Comparison of ENCODE assay signal across 9 cellular contexts in genomic region chr7:5834062-5834790, GRCh38. TPM values are rescaled to one million over a fixed set of nuclear protein-coding genes. Genes with fewer than 3 reads are reported as not detected.
DNase-seq lines count a peak whose midpoint lies in the region; ATAC-seq, FAIRE-seq and TF ChIP-seq lines count a peak whose summit lies in the region.
"Not testable (repeated sequence)": the region's sequence is repeated elsewhere in the genome, so short reads cannot be mapped to it uniquely, and the experiment has no call there.
"Had no signal": no experiment of that assay in that cellular context is flagged by ENCODE, and none has a peak within 500 bp of the region (broad histone marks: within the 10 kb centered on the region; RNA-seq: fewer than 3 reads in every experiment).

No MANE protein-coding gene starts in this region.

- peak overlapping the region; percentile 40 for H3K4me3 Mint-ChIP-seq in CD4-positive, alpha-beta T cell
- not testable (repeated sequence) for H3K4me3 Mint-ChIP-seq in IgD-negative memory B cell; activated CD8-positive, alpha-beta memory T cell treated with anti-CD3 and anti-CD28 coated beads, Interleukin-2, amount 10 ng/mL, durations not matched to agents 7 days and 5 days
- H3K4me3 Mint-ChIP-seq in activated naive CD4-positive, alpha-beta T cell treated with anti-CD3 and anti-CD28 coated beads, Interleukin-2, amount 10 ng/mL, durations not matched to agents 7 days and 5 days, result peak overlapping the region; percentile 10

- peak overlapping the region; percentile 82 for H3K27ac ChIP-seq in CD4-positive, alpha-beta T cell (ENCODE audit: low read depth, low read length)
- H3K27ac ChIP-seq in VCaP, result peak overlapping the region; percentile 41

- peaks cover 63% of the 10 kb centered on the region for H3K4me1 Mint-ChIP-seq in CD4-positive, alpha-beta T cell (ENCODE audit: low read depth)
- H3K4me1 Mint-ChIP-seq in IgD-negative memory B cell, result not testable (repeated sequence)
- peaks cover 23% of the 10 kb centered on the region for H3K4me1 Mint-ChIP-seq in activated CD8-positive, alpha-beta memory T cell treated with anti-CD3 and anti-CD28 coated beads, Interleukin-2, amount 10 ng/mL, durations not matched to agents 7 days and 5 days
- H3K4me1 Mint-ChIP-seq in activated naive CD4-positive, alpha-beta T cell treated with anti-CD3 and anti-CD28 coated beads, Interleukin-2, amount 10 ng/mL, durations not matched to agents 7 days and 5 days, result peaks cover 49% of the 10 kb centered on the region

- H3K9me3 ChIP-seq in CD4-positive, alpha-beta T cell (ENCODE audit: control insufficient read depth, low read length), result not testable (repeated sequence)

- DNase-seq in CD4-positive, alpha-beta T cell, result peak in 9 of 10 experiments; percentile 22 to 54 (median 40)
- not testable (repeated sequence) for DNase-seq in activated CD8-positive, alpha-beta memory T cell treated with anti-CD3 and anti-CD28 coated beads, Interleukin-2, amount 10 ng/mL, durations not matched to agents 7 days and 5 days; bronchial epithelial cell (ENCODE audit: low read depth)
- peak; percentile 43 for DNase-seq in activated naive CD4-positive, alpha-beta T cell treated with anti-CD3 and anti-CD28 coated beads, Interleukin-2, amount 10 ng/mL, durations not matched to agents 7 days and 5 days
- DNase-seq in epithelial cell of esophagus (ENCODE audit: low read depth), result peak; percentile 5
- DNase-seq in stimulated activated naive CD4-positive, alpha-beta T cell (lab: John Stamatoyannopoulos, UW), result peak; percentile 17 to 82 (median 52)

- peak overlapping the region; percentile 87 for H3K27ac Mint-ChIP-seq in CD4-positive, alpha-beta T cell
- peak overlapping the region in 2 of 3 donors; percentile 23 to 47 for H3K27ac Mint-ChIP-seq in IgD-negative memory B cell
- H3K27ac Mint-ChIP-seq in activated CD8-positive, alpha-beta memory T cell treated with anti-CD3 and anti-CD28 coated beads, Interleukin-2, amount 10 ng/mL, durations not matched to agents 7 days and 5 days, result peak overlapping the region; percentile 23
- H3K27ac Mint-ChIP-seq in activated naive CD4-positive, alpha-beta T cell treated with anti-CD3 and anti-CD28 coated beads, Interleukin-2, amount 10 ng/mL, durations not matched to agents 7 days and 5 days, result peak overlapping the region; percentile 97

- intact Hi-C loops in CD4-positive, alpha-beta T cell (cut with DNase I, micrococcal nuclease), result loop anchor here (1.0 to 5.0 kb wide), 3 partner anchors 11 to 702 kb away; no protein-coding TSS in a partner anchor

- not testable (repeated sequence) for H3K9me3 Mint-ChIP-seq in CD4-positive, alpha-beta T cell; IgD-negative memory B cell; activated CD8-positive, alpha-beta memory T cell treated with anti-CD3 and anti-CD28 coated beads, Interleukin-2, amount 10 ng/mL, durations not matched to agents 7 days and 5 days (ENCODE audit: low read depth); activated naive CD4-positive, alpha-beta T cell treated with anti-CD3 and anti-CD28 coated beads, Interleukin-2, amount 10 ng/mL, durations not matched to agents 7 days and 5 days

- TF ChIP-seq CTCF in CD4-positive, alpha-beta T cell (IDR thresholded peaks at IDR 0.05); VCaP (conservative IDR thresholded peaks at IDR 0.05); bronchial epithelial cell (IDR thresholded peaks at IDR 0.05; ENCODE audit: insufficient read depth, low read length, severe bottlenecking); epithelial cell of esophagus (IDR thresholded peaks at IDR 0.05; ENCODE audit: insufficient read depth, low read depth, low read length, missing control alignments): not testable (repeated sequence)

- POLR2A ChIA-PET in CD4-positive, alpha-beta T cell (lab: Charles Lee), result interaction anchor here (0.5 to 3.0 kb wide), 9 partner anchors 8 to 437 kb away, joined by 3 to 48 read pairs (median 5); partner anchors contain the start of gene RNF216

- H3K36me3 Mint-ChIP-seq in CD4-positive, alpha-beta T cell (ENCODE audit: low read depth), result peaks cover 40% of the 10 kb centered on the region
- peaks cover 11% of the 10 kb centered on the region for H3K36me3 Mint-ChIP-seq in IgD-negative memory B cell
- H3K36me3 Mint-ChIP-seq in activated CD8-positive, alpha-beta memory T cell treated with anti-CD3 and anti-CD28 coated beads, Interleukin-2, amount 10 ng/mL, durations not matched to agents 7 days and 5 days, result not testable (repeated sequence)
- H3K36me3 Mint-ChIP-seq in activated naive CD4-positive, alpha-beta T cell treated with anti-CD3 and anti-CD28 coated beads, Interleukin-2, amount 10 ng/mL, durations not matched to agents 7 days and 5 days, result peaks cover 22% of the 10 kb centered on the region

- CTCF ChIA-PET in CD4-positive, alpha-beta T cell (lab: Charles Lee), result interaction anchor here (0.7 kb wide), 1 partner anchor 53 kb away, joined by 3 read pairs; the partner anchor contains the start of gene RNF216
- CTCF ChIA-PET in activated CD8-positive, alpha-beta memory T cell treated with anti-CD3 and anti-CD28 coated beads, Interleukin-2, amount 10 ng/mL, durations not matched to agents 7 days and 5 days (lab: Charles Lee), result not testable (repeated sequence)
- CTCF ChIA-PET in activated naive CD4-positive, alpha-beta T cell treated with anti-CD3 and anti-CD28 coated beads, Interleukin-2, amount 10 ng/mL, durations not matched to agents 7 days and 5 days (lab: Charles Lee), result interaction anchor here (0.6 kb wide), 1 partner anchor 741 kb away, joined by 5 read pairs; no protein-coding TSS in a partner anchor

- H3K36me3 ChIP-seq in bronchial epithelial cell (ENCODE audit: control insufficient read depth, insufficient read depth, low read length), result not testable (repeated sequence)

- not testable (repeated sequence) for H3K4me3 ChIP-seq in bronchial epithelial cell (ENCODE audit: low read depth, low read length); epithelial cell of esophagus (ENCODE audit: low read length)

- H3K27me3 Mint-ChIP-seq in CD4-positive, alpha-beta T cell; IgD-negative memory B cell; activated CD8-positive, alpha-beta memory T cell treated with anti-CD3 and anti-CD28 coated beads, Interleukin-2, amount 10 ng/mL, durations not matched to agents 7 days and 5 days; activated naive CD4-positive, alpha-beta T cell treated with anti-CD3 and anti-CD28 coated beads, Interleukin-2, amount 10 ng/mL, durations not matched to agents 7 days and 5 days: not testable (repeated sequence)

- peak; percentile 13 for FAIRE-seq in bronchial epithelial cell (lab: Jason Lieb, UNC)

- peak; percentile 74 for ATAC-seq in CD4-positive, alpha-beta T cell (ENCODE audit: poor library complexity)
- ATAC-seq in activated CD8-positive, alpha-beta memory T cell treated with anti-CD3 and anti-CD28 coated beads, Interleukin-2, amount 10 ng/mL, durations not matched to agents 7 days and 5 days, result not testable (repeated sequence)

- not testable (repeated sequence) for H3K27me3 ChIP-seq in CD4-positive, alpha-beta T cell (ENCODE audit: control insufficient read depth, insufficient read depth, low read length); bronchial epithelial cell (ENCODE audit: control insufficient read depth, insufficient read depth, low read length)

RNA-seq across cellular contexts. Expression of gene OCM, which starts 46.4 kb away (rescaled TPM):
- total RNA-seq in CD4-positive, alpha-beta T cell, result 1 to 10 TPM; 3.4 to 5.5 TPM
- polyA plus RNA-seq in IgD-negative memory B cell, result not detected
- total RNA-seq in activated CD8-positive, alpha-beta memory T cell treated with anti-CD3 and anti-CD28 coated beads, Interleukin-2, amount 10 ng/mL, durations not matched to agents 7 days and 5 days, result not detected
- total RNA-seq in bronchial epithelial cell, result not detected in 2 replicates
- polyA plus RNA-seq: CD14-positive monocyte had no signal

RNA-seq across cellular contexts. Expression of gene RNF216, which starts 52.8 kb away (rescaled TPM):
- 10 to 100 TPM; 85.7 to 88.9 TPM for total RNA-seq in CD4-positive, alpha-beta T cell
- polyA plus RNA-seq in IgD-negative memory B cell, result 31.6 TPM
- total RNA-seq in activated CD8-positive, alpha-beta memory T cell treated with anti-CD3 and anti-CD28 coated beads, Interleukin-2, amount 10 ng/mL, durations not matched to agents 7 days and 5 days, result 10 to 100 TPM; 30.4 to 36.3 TPM
- total RNA-seq in bronchial epithelial cell, result 16.3 TPM in 2 replicates

Comparison
In these comparisons a context has a peak if more than half of its experiments do, and no peak if none do; other contexts are left out.
1. H3K27ac Mint-ChIP-seq: peak in every context shown above with its lines; median percentile 97 in activated naive CD4-positive, alpha-beta T cell treated with anti-CD3 and anti-CD28 coated beads, Interleukin-2, amount 10 ng/mL, durations not matched to agents 7 days and 5 days; 87 in CD4-positive, alpha-beta T cell; 35 in IgD-negative memory B cell; 23 in activated CD8-positive, alpha-beta memory T cell treated with anti-CD3 and anti-CD28 coated beads, Interleukin-2, amount 10 ng/mL, durations not matched to agents 7 days and 5 days.